Comparison of ENCODE assay signal across 8 cellular contexts in the genomic region with DNA sequence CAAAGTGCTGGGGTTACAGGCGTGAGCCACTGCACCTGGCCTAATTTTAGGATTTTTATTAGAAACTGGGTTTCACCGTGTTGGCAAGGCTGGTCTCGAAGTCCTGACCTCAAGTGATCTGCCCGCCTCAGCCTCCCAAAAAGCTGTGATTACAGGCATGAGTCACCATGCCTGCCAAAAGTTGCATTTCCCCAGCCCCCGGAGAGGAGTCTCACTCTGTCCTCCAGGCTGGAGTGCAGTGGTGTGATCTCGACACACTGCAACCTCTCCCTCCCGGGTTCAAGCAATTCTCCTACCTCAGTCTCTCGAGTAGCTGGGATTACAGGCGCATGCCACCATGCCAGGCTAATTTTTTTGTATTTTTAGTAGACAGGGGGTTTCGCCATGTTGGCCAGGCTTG.
DNase-seq lines count a peak whose midpoint lies in the region; ATAC-seq and TF ChIP-seq lines count a peak whose summit lies in the region.
"Not testable (repeated sequence)": the region's sequence is repeated elsewhere in the genome, so short reads cannot be mapped to it uniquely, and the experiment has no call there.

No MANE protein-coding gene starts in this region.

- ATAC-seq in activated CD8-positive, alpha-beta T cell treated with anti-CD3 and anti-CD28 coated beads for 36 hours; thoracic aorta (ENCODE audit: insufficient number of reproducible peaks, low FRiP score, low read depth): not testable (repeated sequence)

- POLR2A ChIA-PET in activated CD8-positive, alpha-beta T cell treated with anti-CD3 and anti-CD28 coated beads for 36 hours (lab: Charles Lee), result interaction anchor here (0.7 to 1.3 kb wide), 2 partner anchors 13 to 23 kb away, joined by 3 to 4 read pairs; no protein-coding TSS in a partner anchor

- H3K9me3 ChIP-seq in left ventricle myocardium inferior (replicated peaks); osteoblast (ENCODE audit: low read depth, low read length); thoracic aorta: not testable (repeated sequence)

- intact Hi-C loops in activated CD8-positive, alpha-beta T cell treated with anti-CD3 and anti-CD28 coated beads for 36 hours (cut with micrococcal nuclease); left ventricle myocardium inferior (cut with micrococcal nuclease): not testable (repeated sequence)

- H3K27ac ChIP-seq in left ventricle myocardium inferior (replicated peaks); osteoblast (ENCODE audit: low read depth, low read length); thoracic aorta: not testable (repeated sequence)

- H3K4me3 Mint-ChIP-seq in activated CD8-positive, alpha-beta T cell treated with anti-CD3 and anti-CD28 coated beads for 36 hours, result peak overlapping the region; percentile 45
- peak overlapping the region; percentile 48 for H3K4me3 Mint-ChIP-seq in activated naive CD4-positive, alpha-beta T cell treated with anti-CD3 and anti-CD28 coated beads, Interleukin-2, amount 10 ng/mL, durations not matched to agents 7 days and 5 days
- not testable (repeated sequence) for H3K4me3 Mint-ChIP-seq in chondrocyte (ENCODE audit: unreplicated experiment)

- DNase-seq in DMS 273 (lab: John Stamatoyannopoulos, UW; ENCODE audit: unreplicated experiment) (peak; percentile 29), RPMI7951 (ENCODE audit: low read depth) (peak; percentile 36), chondrocyte (ENCODE audit: low spot score) (peak; percentile 27)
- DNase-seq in activated CD8-positive, alpha-beta T cell treated with anti-CD3 and anti-CD28 coated beads for 36 hours, result peak; percentile 21
- not testable (repeated sequence) for DNase-seq in activated naive CD4-positive, alpha-beta T cell treated with anti-CD3 and anti-CD28 coated beads, Interleukin-2, amount 10 ng/mL, durations not matched to agents 7 days and 5 days; left ventricle myocardium inferior; osteoblast (ENCODE audit: insufficient read length, low spot score, missing footprints); thoracic aorta (ENCODE audit: low spot score)

- not testable (repeated sequence) for H3K36me3 Mint-ChIP-seq in activated CD8-positive, alpha-beta T cell treated with anti-CD3 and anti-CD28 coated beads for 36 hours (ENCODE audit: low read depth); activated naive CD4-positive, alpha-beta T cell treated with anti-CD3 and anti-CD28 coated beads, Interleukin-2, amount 10 ng/mL, durations not matched to agents 7 days and 5 days; chondrocyte (ENCODE audit: low read depth)

- CTCF ChIA-PET in activated CD8-positive, alpha-beta T cell treated with anti-CD3 and anti-CD28 coated beads for 36 hours (lab: Charles Lee), result not testable (repeated sequence)
- CTCF ChIA-PET in activated naive CD4-positive, alpha-beta T cell treated with anti-CD3 and anti-CD28 coated beads, Interleukin-2, amount 10 ng/mL, durations not matched to agents 7 days and 5 days (lab: Charles Lee), result interaction anchor here (0.5 kb wide), 1 partner anchor 237 kb away, joined by 3 read pairs; no protein-coding TSS in a partner anchor

- not testable (repeated sequence) for H3K27me3 Mint-ChIP-seq in activated CD8-positive, alpha-beta T cell treated with anti-CD3 and anti-CD28 coated beads for 36 hours; chondrocyte (ENCODE audit: low read depth)
- peaks cover 72% of the 10 kb centered on the region for H3K27me3 Mint-ChIP-seq in activated naive CD4-positive, alpha-beta T cell treated with anti-CD3 and anti-CD28 coated beads, Interleukin-2, amount 10 ng/mL, durations not matched to agents 7 days and 5 days

- not testable (repeated sequence) for H3K4me1 Mint-ChIP-seq in activated CD8-positive, alpha-beta T cell treated with anti-CD3 and anti-CD28 coated beads for 36 hours (ENCODE audit: low read depth); chondrocyte (ENCODE audit: low read depth)
- H3K4me1 Mint-ChIP-seq in activated naive CD4-positive, alpha-beta T cell treated with anti-CD3 and anti-CD28 coated beads, Interleukin-2, amount 10 ng/mL, durations not matched to agents 7 days and 5 days, result peaks cover 14% of the 10 kb centered on the region

- TF ChIP-seq CTCF in activated CD8-positive, alpha-beta T cell treated with anti-CD3 and anti-CD28 coated beads for 36 hours (IDR thresholded peaks at IDR 0.05); chondrocyte (IDR thresholded peaks at IDR 0.05); left ventricle myocardium inferior (IDR thresholded peaks at IDR 0.05; ENCODE audit: borderline replicate concordance); osteoblast (IDR thresholded peaks at IDR 0.05; ENCODE audit: extremely low read depth, low read depth, low read length); thoracic aorta (IDR thresholded peaks at IDR 0.05): not testable (repeated sequence)

- H3K36me3 ChIP-seq in left ventricle myocardium inferior; osteoblast (ENCODE audit: insufficient read depth, low read length); thoracic aorta: not testable (repeated sequence)

- H3K9me3 Mint-ChIP-seq in activated CD8-positive, alpha-beta T cell treated with anti-CD3 and anti-CD28 coated beads for 36 hours; activated naive CD4-positive, alpha-beta T cell treated with anti-CD3 and anti-CD28 coated beads, Interleukin-2, amount 10 ng/mL, durations not matched to agents 7 days and 5 days; chondrocyte (ENCODE audit: low read depth): not testable (repeated sequence)

- not testable (repeated sequence) for H3K79me2 ChIP-seq in osteoblast (ENCODE audit: insufficient read depth, low read length)

- H3K27me3 ChIP-seq in left ventricle myocardium inferior (ENCODE audit: low read depth), result peaks cover 47% of the 10 kb centered on the region
- not testable (repeated sequence) for H3K27me3 ChIP-seq in osteoblast (ENCODE audit: insufficient read depth, low read length); thoracic aorta (replicated peaks; ENCODE audit: insufficient read depth)

- peak overlapping the region; percentile 71 for H3K4me2 ChIP-seq in osteoblast (ENCODE audit: insufficient read depth, low read length)

- peak overlapping the region; percentile 59 for H3K4me3 ChIP-seq in left ventricle myocardium inferior
- H3K4me3 ChIP-seq in osteoblast (ENCODE audit: insufficient read depth, low read length), result peak overlapping the region; percentile 63
- peak overlapping the region; percentile 66 for H3K4me3 ChIP-seq in thoracic aorta

- H2AFZ ChIP-seq in osteoblast (ENCODE audit: low read length), result not testable (repeated sequence)

- not testable (repeated sequence) for H3K27ac Mint-ChIP-seq in activated CD8-positive, alpha-beta T cell treated with anti-CD3 and anti-CD28 coated beads for 36 hours; activated naive CD4-positive, alpha-beta T cell treated with anti-CD3 and anti-CD28 coated beads, Interleukin-2, amount 10 ng/mL, durations not matched to agents 7 days and 5 days; chondrocyte (ENCODE audit: unreplicated experiment)

- H4K20me1 ChIP-seq in osteoblast (ENCODE audit: insufficient read depth, low read length), result not testable (repeated sequence)

- H3K4me1 ChIP-seq in left ventricle myocardium inferior (peaks cover 11% of the 10 kb centered on the region), thoracic aorta (ENCODE audit: control insufficient read depth in 1 of 2, low read depth in 2 of 2) (peaks cover 0 to 12% of the 10 kb centered on the region in 2 donors)
- not testable (repeated sequence) for H3K4me1 ChIP-seq in osteoblast (ENCODE audit: insufficient read depth, low read length)
